In genomic region chr22:42207918-42208317, GRCh38 we compare ENCODE assay signal across 10 cellular contexts.
"Had no signal": no experiment of that assay in that cellular context is flagged by ENCODE, and none has a peak within 500 bp of the region (broad histone marks: within the 10 kb centered on the region; RNA-seq: fewer than 3 reads in every experiment).

No MANE protein-coding gene starts in this region.

- H3K4me1 ChIP-seq: parathyroid adenoma, uterus had no signal

- H3K36me3 ChIP-seq: uterus had no signal

- H3K9me3 Mint-ChIP-seq: mesothelial cell of epicardium had no signal

- H3K27ac ChIP-seq: esophagus muscularis mucosa, parathyroid adenoma, thyroid gland, uterus had no signal

- H3K9me3 ChIP-seq: esophagus muscularis mucosa, thyroid gland, uterus had no signal

- H3K4me3 ChIP-seq: esophagus muscularis mucosa, thyroid gland, uterus had no signal

- H3K27ac Mint-ChIP-seq: activated naive CD8-positive, alpha-beta T cell had no signal

- DNase-seq: activated effector memory CD4-positive, alpha-beta T cell treated with Interleukin-2 at 50 U/mL for 16 hours; anterior cingulate cortex; hypothalamus; T-helper 9 cell; thyroid gland; uterus had no signal

- H3K4me3 Mint-ChIP-seq: activated naive CD8-positive, alpha-beta T cell; mesothelial cell of epicardium had no signal

- H3K4me1 Mint-ChIP-seq: mesothelial cell of epicardium had no signal

- H3K27me3 Mint-ChIP-seq: activated naive CD8-positive, alpha-beta T cell had no signal

- H3K27me3 ChIP-seq: esophagus muscularis mucosa, thyroid gland, uterus had no signal
